Comparison of ENCODE assay signal across 9 cellular contexts in genomic region chrM:12303-13047, GRCh38.
"Had no signal": no experiment of that assay in that cellular context is flagged by ENCODE, and none has a peak within 500 bp of the region (broad histone marks: within the 10 kb centered on the region; RNA-seq: fewer than 3 reads in every experiment).

No MANE protein-coding gene starts in this region.

- H2AFZ ChIP-seq: GM23338 had no signal

- H3K9ac ChIP-seq: KMS-11 had no signal

- H3K27ac ChIP-seq: HL-60, KMS-11 had no signal

- ATAC-seq: GM23338, HCT116 had no signal

- H3K4me2 ChIP-seq: GM23338, KMS-11 had no signal

- H3K36me3 ChIP-seq: HAP-1 had no signal

- H3K4me1 ChIP-seq: HAP-1 had no signal

- H3K4me3 ChIP-seq: GM23338, HAP-1 had no signal

- H3K9me3 ChIP-seq: HAP-1 had no signal

- DNase-seq: H7, HFFc6, IMR-90, KBM-7 had no signal
